13 cellular contexts compared by ENCODE assay signal in the genomic region with DNA sequence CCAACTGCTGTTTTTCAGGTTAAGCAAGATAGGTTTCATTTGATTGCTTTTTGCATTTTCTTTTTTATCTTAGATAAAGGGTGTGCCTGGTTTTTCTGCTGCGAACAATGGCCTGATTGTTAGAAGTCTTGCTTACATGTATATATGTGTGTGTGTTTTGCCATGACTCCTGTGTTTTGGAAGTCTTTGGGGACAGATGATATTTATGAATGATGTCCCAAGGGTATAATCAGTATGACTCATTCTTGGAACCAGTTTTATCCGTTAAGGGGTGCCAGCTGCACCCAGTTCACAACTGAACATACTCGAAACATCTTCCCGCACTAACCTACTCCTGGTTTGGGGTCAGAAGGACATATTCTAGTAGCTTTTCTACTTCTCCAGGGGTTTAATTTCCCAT.
DNase-seq lines count a peak whose midpoint lies in the region; ATAC-seq, FAIRE-seq and TF ChIP-seq lines count a peak whose summit lies in the region.
"Had no signal": no experiment of that assay in that cellular context is flagged by ENCODE, and none has a peak within 500 bp of the region (broad histone marks: within the 10 kb centered on the region; RNA-seq: fewer than 3 reads in every experiment).

No MANE protein-coding gene starts in this region.

- no peak for ATAC-seq in stimulated activated naive CD8-positive, alpha-beta T cell treated with anti-CD3 and anti-CD28 coated beads, Interleukin-15, Interleukin-2, amounts not matched to agents 100 U/mL and 50 U/mL, for 24 hours
- ATAC-seq: T-helper 17 cell had no signal

- FAIRE-seq in urothelium cell line (lab: Jason Lieb, UNC) (no peak), HTR-8/SVneo (lab: Jason Lieb, UNC) (no peak)

- peak overlapping the region; percentile 91 for H3K27ac Mint-ChIP-seq in stimulated activated naive CD8-positive, alpha-beta T cell treated with anti-CD3 and anti-CD28 coated beads, Interleukin-15, Interleukin-2, amounts not matched to agents 100 ng/mL and 50 ng/mL, for 24 hours
- H3K27ac Mint-ChIP-seq: T-helper 17 cell had no signal

- H3K9me3 Mint-ChIP-seq in stimulated activated naive CD8-positive, alpha-beta T cell treated with anti-CD3 and anti-CD28 coated beads, Interleukin-15, Interleukin-2, amounts not matched to agents 100 ng/mL and 50 ng/mL, for 24 hours, result peaks cover 17% of the 10 kb centered on the region
- H3K9me3 Mint-ChIP-seq: central memory CD8-positive, alpha-beta T cell had no signal

- H3K4me1 Mint-ChIP-seq in stimulated activated naive CD8-positive, alpha-beta T cell treated with anti-CD3 and anti-CD28 coated beads, Interleukin-15, Interleukin-2, amounts not matched to agents 100 ng/mL and 50 ng/mL, for 24 hours (ENCODE audit: low read depth), result peaks cover 43% of the 10 kb centered on the region
- H3K4me1 Mint-ChIP-seq: central memory CD8-positive, alpha-beta T cell had no signal

- no peak for TF ChIP-seq CTCF in fibroblast of pulmonary artery (IDR thresholded peaks at IDR 0.05; ENCODE audit: low read length, missing control alignments)

- H3K4me3 ChIP-seq in fibroblast of pulmonary artery (replicated peaks; ENCODE audit: low read depth, low read length), result no peak overlapping the region
- H3K4me3 ChIP-seq: testis had no signal

- no peak for DNase-seq in stimulated activated naive CD8-positive, alpha-beta T cell treated with anti-CD3 and anti-CD28 coated beads, Interleukin-15, Interleukin-2, amounts not matched to agents 100 U/mL and 50 U/mL, for 24 hours
- DNase-seq in T1000 (lab: John Stamatoyannopoulos, UW) (peak; percentile 36), fibroblast of pulmonary artery (ENCODE audit: low read depth) (peak; percentile 61), urothelium cell line (ENCODE audit: low spot score) (peak; percentile 46), HTR-8/SVneo (ENCODE audit: insufficient read length, low spot score) (no peak), NCI-H226 (no peak)
- no peak for DNase-seq in stimulated activated CD4-positive, alpha-beta T cell treated with anti-CD3 and anti-CD28 coated beads, Interleukin-2, amount 100 ng/mL, for 48 hours
- DNase-seq: activated T-cell treated with anti-CD3 and anti-CD28 coated beads for 4 hours, GOT3, T-helper 17 cell, testis had no signal

- H3K36me3 Mint-ChIP-seq in stimulated activated naive CD8-positive, alpha-beta T cell treated with anti-CD3 and anti-CD28 coated beads, Interleukin-15, Interleukin-2, amounts not matched to agents 100 ng/mL and 50 ng/mL, for 24 hours (ENCODE audit: low read depth), result peaks cover 8% of the 10 kb centered on the region

- no peaks in the 10 kb centered on the region for H3K27me3 Mint-ChIP-seq in stimulated activated naive CD8-positive, alpha-beta T cell treated with anti-CD3 and anti-CD28 coated beads, Interleukin-15, Interleukin-2, amounts not matched to agents 100 ng/mL and 50 ng/mL, for 24 hours
- H3K27me3 Mint-ChIP-seq: central memory CD8-positive, alpha-beta T cell; T-helper 17 cell had no signal

- no peak overlapping the region for H3K4me3 Mint-ChIP-seq in stimulated activated naive CD8-positive, alpha-beta T cell treated with anti-CD3 and anti-CD28 coated beads, Interleukin-15, Interleukin-2, amounts not matched to agents 100 ng/mL and 50 ng/mL, for 24 hours
- H3K4me3 Mint-ChIP-seq: central memory CD8-positive, alpha-beta T cell; T-helper 17 cell had no signal

Comparison
In these comparisons a context has a peak if more than half of its experiments do, and no peak if none do; other contexts are left out.
1. DNase-seq: peak in T1000 (single experiment), fibroblast of pulmonary artery (single experiment) and urothelium cell line (single experiment); none in stimulated activated naive CD8-positive, alpha-beta T cell treated with anti-CD3 and anti-CD28 coated beads, Interleukin-15, Interleukin-2, amounts not matched to agents 100 U/mL and 50 U/mL, for 24 hours (single experiment), HTR-8/SVneo (single experiment), NCI-H226 (single experiment) and stimulated activated CD4-positive, alpha-beta T cell treated with anti-CD3 and anti-CD28 coated beads, Interleukin-2, amount 100 ng/mL, for 48 hours (0 of 2).